ENCODE assay signal across 25 cellular contexts in genomic region chr5:112986224-112986623, GRCh38.
"Had no signal": no experiment of that assay in that cellular context is flagged by ENCODE, and none has a peak within 500 bp of the region (broad histone marks: within the 10 kb centered on the region; RNA-seq: fewer than 3 reads in every experiment).

No MANE protein-coding gene starts in this region.

- DNase-seq: activated B cell treated with CpG ODN at 0.5 μM for 24 hours; activated CD4-positive, alpha-beta T cell treated with anti-CD3 and anti-CD28 coated beads for 1 hour; activated CD4-positive, alpha-beta T cell treated with anti-CD3 and anti-CD28 coated beads, Interleukin-2, amount 10 ng/mL, durations not matched to agents 24 days and 14 days; activated CD4-positive, alpha-beta T cell treated with anti-CD3 and anti-CD28 coated beads, Interleukin-2, amount 50 U/mL, for 48 hours; activated effector memory CD4-positive, alpha-beta T cell treated with anti-CD3 and anti-CD28 coated beads, Interleukin-2, amount 50 U/mL, for 16 hours; activated naive CD4-positive, alpha-beta T cell treated with anti-CD3 and anti-CD28 coated beads for 36 hours; activated T-cell treated with anti-CD3 and anti-CD28 coated beads, Interleukin-2, amount 50 U/mL, for 4 hours; brain microvascular endothelial cell; MM.1S; NCI-H1105; NCI-H1436; NCI-H1694 treated with DMSO at 0.1 percent for 48 hours; NCI-H2029 treated with DMSO at 0.1 percent for 48 hours; NCI-H226; NCI-H526; NCI-H774; NK-92 treated with Interleukin-12 subunit alpha and Interleukin-12 subunit beta, amount 100 ng/mL, for 24 hours; OCI-M1; RPMI8226; T-helper 9 cell had no signal

- H3K4me3 Mint-ChIP-seq: activated B cell treated with CpG ODN at 0.5 μM for 24 hours; activated CD4-positive, alpha-beta T cell treated with anti-CD3 and anti-CD28 coated beads, Interleukin-2, amount 10 ng/mL, durations not matched to agents 24 days and 14 days; activated naive CD4-positive, alpha-beta T cell treated with anti-CD3 and anti-CD28 coated beads for 36 hours; activated naive CD8-positive, alpha-beta T cell; activated T-cell treated with anti-CD3 and anti-CD28 coated beads, Interleukin-2, amount 50 U/mL, for 4 hours; T-helper 1 cell treated with Interleukin-12 subunit alpha and Interleukin-12 subunit beta and Interleukin-4 antibody, amounts not matched to agents 30 μg/mL and 1 μg/mL, for 36 hours had no signal

- ATAC-seq: activated T-cell treated with anti-CD3 and anti-CD28 coated beads, Interleukin-2, amount 50 U/mL, for 4 hours; Panc1; Right ventricle myocardium inferior had no signal

- H3K36me3 ChIP-seq: brain microvascular endothelial cell, cardiac muscle cell had no signal

- H3K27me3 ChIP-seq: brain microvascular endothelial cell, cardiac muscle cell had no signal

- H3K27ac Mint-ChIP-seq: activated B cell treated with CpG ODN at 0.5 μM for 24 hours; activated CD4-positive, alpha-beta T cell treated with anti-CD3 and anti-CD28 coated beads, Interleukin-2, amount 10 ng/mL, durations not matched to agents 24 days and 14 days; activated naive CD4-positive, alpha-beta T cell treated with anti-CD3 and anti-CD28 coated beads for 36 hours; activated naive CD8-positive, alpha-beta T cell; T-helper 1 cell treated with Interleukin-12 subunit alpha and Interleukin-12 subunit beta and Interleukin-4 antibody, amounts not matched to agents 30 μg/mL and 1 μg/mL, for 36 hours had no signal

- H3K27ac ChIP-seq: brain microvascular endothelial cell, cardiac muscle cell had no signal

- H3K4me3 ChIP-seq: cardiac muscle cell had no signal

- H3K27me3 Mint-ChIP-seq: activated B cell treated with CpG ODN at 0.5 μM for 24 hours; activated CD4-positive, alpha-beta T cell treated with anti-CD3 and anti-CD28 coated beads, Interleukin-2, amount 10 ng/mL, durations not matched to agents 24 days and 14 days; activated naive CD8-positive, alpha-beta T cell had no signal
